In the genomic region with DNA sequence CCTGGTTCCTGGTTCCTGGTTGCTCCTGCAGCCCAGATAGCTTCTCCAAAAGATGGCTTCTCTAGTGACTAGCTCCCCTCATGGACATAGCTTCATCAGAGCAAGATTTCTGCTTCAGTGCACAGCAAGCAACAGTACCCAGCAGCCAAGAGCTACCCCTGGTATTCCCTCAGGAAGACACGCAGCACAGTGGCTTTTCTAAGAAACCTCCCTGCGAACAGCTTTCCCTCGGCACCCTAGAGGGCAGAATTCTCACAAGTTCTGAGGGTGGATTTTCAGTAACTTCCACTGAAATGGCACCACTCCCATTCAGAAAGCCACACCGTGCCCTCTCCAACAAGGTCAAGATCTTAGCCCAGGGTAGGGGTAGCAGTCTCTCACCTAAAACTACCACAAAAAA, we compare ENCODE assay signal across 22 cellular contexts.
"Had no signal": no experiment of that assay in that cellular context is flagged by ENCODE, and none has a peak within 500 bp of the region (broad histone marks: within the 10 kb centered on the region; RNA-seq: fewer than 3 reads in every experiment).

No MANE protein-coding gene starts in this region.

- H3K27me3 ChIP-seq: neutrophil, ovary, upper lobe of left lung had no signal

- H3K9me3 ChIP-seq: left ventricle myocardium inferior, neutrophil, ovary, prostate gland, upper lobe of left lung had no signal

- H3K27ac ChIP-seq: coronary artery, epithelial cell of prostate, left ventricle myocardium inferior, ovary, prostate gland, upper lobe of left lung had no signal

- H3K9me3 Mint-ChIP-seq: activated B cell treated with CpG ODN at 0.5 μM for 24 hours; activated naive CD8-positive, alpha-beta T cell treated with anti-CD3 and anti-CD28 coated beads, Interleukin-2, amount 10 ng/mL, durations not matched to agents 7 days and 5 days; activated T-cell treated with anti-CD3 and anti-CD28 coated beads, Interleukin-2, amount 50 U/mL, for 4 hours; immature natural killer cell; natural killer cell treated with Interleukin-12 subunit alpha and Interleukin-12 subunit beta and Interleukin-15 and Interleukin-18, amount 100 ng/mL, for 72 hours had no signal

- H3K4me1 ChIP-seq: prostate gland had no signal

- DNase-seq: activated B cell treated with CpG ODN at 0.5 μM for 24 hours; activated CD4-positive, alpha-beta T cell treated with anti-CD3 and anti-CD28 coated beads for 36 hours; activated CD4-positive, alpha-beta T cell treated with anti-CD3 and anti-CD28 coated beads, Interleukin-2, amount 50 U/mL, for 4 hours; activated CD8-positive, alpha-beta memory T cell treated with anti-CD3 and anti-CD28 coated beads for 24 hours; activated CD8-positive, alpha-beta memory T cell treated with anti-CD3 and anti-CD28 coated beads, Interleukin-2, amount 50 U/mL, for 48 hours; activated naive CD4-positive, alpha-beta T cell treated with Interleukin-2 at 50 U/mL for 16 hours; activated naive CD8-positive, alpha-beta T cell treated with anti-CD3 and anti-CD28 coated beads, Interleukin-2, amount 10 ng/mL, durations not matched to agents 7 days and 5 days; activated T-cell treated with anti-CD3 and anti-CD28 coated beads, Interleukin-2, amount 50 U/mL, for 4 hours; amniotic stem cell; cerebellar nuclear complex; immature natural killer cell; kidney glomerular epithelial cell; left ventricle myocardium inferior; ovary; stimulated activated CD4-positive, alpha-beta T cell treated with anti-CD3 and anti-CD28 coated beads, Interleukin-4, amount 100 ng/mL, for 24 hours; stimulated activated naive CD8-positive, alpha-beta T cell treated with anti-CD3 and anti-CD28 coated beads, Interleukin-15, Interleukin-2, amounts not matched to agents 100 U/mL and 50 U/mL, for 24 hours; upper lobe of left lung had no signal

- H3K27ac Mint-ChIP-seq: activated B cell treated with CpG ODN at 0.5 μM for 24 hours; activated CD4-positive, alpha-beta T cell treated with anti-CD3 and anti-CD28 coated beads for 36 hours; activated naive CD8-positive, alpha-beta T cell treated with anti-CD3 and anti-CD28 coated beads, Interleukin-2, amount 10 ng/mL, durations not matched to agents 7 days and 5 days; natural killer cell treated with Interleukin-12 subunit alpha and Interleukin-12 subunit beta and Interleukin-15 and Interleukin-18, amount 100 ng/mL, for 72 hours had no signal

- ATAC-seq: activated CD4-positive, alpha-beta T cell treated with anti-CD3 and anti-CD28 coated beads for 36 hours; activated T-cell treated with anti-CD3 and anti-CD28 coated beads, Interleukin-2, amount 50 U/mL, for 4 hours; natural killer cell treated with Interleukin-12 subunit alpha and Interleukin-12 subunit beta and Interleukin-15 and Interleukin-18, amount 100 ng/mL, for 72 hours; stimulated activated naive CD8-positive, alpha-beta T cell treated with anti-CD3 and anti-CD28 coated beads, Interleukin-15, Interleukin-2, amounts not matched to agents 100 U/mL and 50 U/mL, for 24 hours had no signal

- H3K36me3 Mint-ChIP-seq: natural killer cell treated with Interleukin-12 subunit alpha and Interleukin-12 subunit beta and Interleukin-15 and Interleukin-18, amount 100 ng/mL, for 72 hours had no signal

- H3K4me1 Mint-ChIP-seq: activated CD4-positive, alpha-beta T cell treated with anti-CD3 and anti-CD28 coated beads for 36 hours; activated naive CD8-positive, alpha-beta T cell treated with anti-CD3 and anti-CD28 coated beads, Interleukin-2, amount 10 ng/mL, durations not matched to agents 7 days and 5 days had no signal

- H3K4me3 Mint-ChIP-seq: activated B cell treated with CpG ODN at 0.5 μM for 24 hours; activated CD4-positive, alpha-beta T cell treated with anti-CD3 and anti-CD28 coated beads for 36 hours; activated naive CD8-positive, alpha-beta T cell treated with anti-CD3 and anti-CD28 coated beads, Interleukin-2, amount 10 ng/mL, durations not matched to agents 7 days and 5 days; activated T-cell treated with anti-CD3 and anti-CD28 coated beads, Interleukin-2, amount 50 U/mL, for 4 hours; immature natural killer cell; natural killer cell treated with Interleukin-12 subunit alpha and Interleukin-12 subunit beta and Interleukin-15 and Interleukin-18, amount 100 ng/mL, for 72 hours had no signal

- H3K27me3 Mint-ChIP-seq: activated B cell treated with CpG ODN at 0.5 μM for 24 hours; activated CD4-positive, alpha-beta T cell treated with anti-CD3 and anti-CD28 coated beads for 36 hours; activated naive CD8-positive, alpha-beta T cell treated with anti-CD3 and anti-CD28 coated beads, Interleukin-2, amount 10 ng/mL, durations not matched to agents 7 days and 5 days; natural killer cell treated with Interleukin-12 subunit alpha and Interleukin-12 subunit beta and Interleukin-15 and Interleukin-18, amount 100 ng/mL, for 72 hours had no signal

- H3K36me3 ChIP-seq: neutrophil, ovary, prostate gland had no signal

- H3K4me3 ChIP-seq: coronary artery, left ventricle myocardium inferior, ovary, prostate gland, upper lobe of left lung had no signal
